8 cellular contexts compared by ENCODE assay signal in the genomic region with DNA sequence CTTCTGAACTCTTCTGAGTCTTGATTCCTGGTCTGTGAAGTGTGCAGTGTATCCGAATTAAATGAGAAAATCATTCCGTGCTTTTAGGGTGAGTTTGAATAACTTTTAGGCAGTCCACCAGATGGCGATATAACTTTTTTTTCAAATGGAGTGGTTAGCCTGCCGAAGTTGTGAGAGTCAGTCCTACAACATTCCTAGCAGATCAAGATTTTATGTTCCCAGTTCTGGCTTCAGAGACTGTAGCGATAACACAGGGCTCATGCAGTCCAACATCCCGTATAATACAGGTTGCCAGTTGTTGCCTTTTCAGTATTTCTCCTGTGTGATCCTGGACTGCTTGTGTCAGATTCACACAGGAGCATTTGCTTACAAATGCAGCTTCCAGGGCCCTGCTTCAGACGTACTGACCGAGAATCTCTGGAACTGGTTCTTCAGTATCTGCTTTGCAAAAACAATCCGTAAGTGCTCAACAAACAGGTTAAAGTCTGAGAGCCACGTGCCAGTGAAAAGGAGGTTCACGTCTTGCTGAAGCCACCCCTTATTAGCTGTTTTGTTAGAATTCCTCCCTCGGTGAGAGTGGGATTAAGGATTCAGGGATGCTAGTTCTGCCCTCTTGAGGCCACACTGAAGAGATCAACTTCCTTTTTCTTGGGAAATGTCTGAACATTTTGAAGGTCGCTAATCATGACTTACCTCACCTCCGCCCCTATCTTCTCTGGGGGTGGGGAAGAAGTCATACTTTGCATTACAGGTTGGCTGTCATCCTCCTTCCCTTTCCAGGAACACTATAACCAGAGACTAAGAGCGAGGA. TPM values are rescaled to one million over a fixed set of nuclear protein-coding genes. Genes with fewer than 3 reads are reported as not detected.
DNase-seq lines count a peak whose midpoint lies in the region; ATAC-seq and TF ChIP-seq lines count a peak whose summit lies in the region.

No MANE protein-coding gene starts in this region.

- H3K4me1 Mint-ChIP-seq in CD4-positive, alpha-beta T cell (ENCODE audit: low read depth), result peaks cover 5% of the 10 kb centered on the region
- H3K4me1 Mint-ChIP-seq in activated T-helper 17 cell treated with anti-CD3 and anti-CD28 coated beads, Interleukin-2, amount 50 U/mL, for 72 hours, result no peaks in the 10 kb centered on the region

- intact Hi-C loops in CD4-positive, alpha-beta T cell (cut with DNase I, micrococcal nuclease), result loop anchor here (1.0 to 5.0 kb wide), 2 partner anchors 46 to 316 kb away; no protein-coding TSS in a partner anchor
- intact Hi-C loops in heart right ventricle (cut with DNase I), result loop anchor here in 8 of 10 donors (1.0 to 5.0 kb wide), 5 partner anchors 23 to 46 kb away; a partner anchor contains a TSS

- H3K27ac Mint-ChIP-seq in CD4-positive, alpha-beta T cell, result no peak overlapping the region
- H3K27ac Mint-ChIP-seq in activated T-helper 17 cell treated with anti-CD3 and anti-CD28 coated beads, Interleukin-2, amount 50 U/mL, for 72 hours, result no peak overlapping the region

- H3K36me3 Mint-ChIP-seq in CD4-positive, alpha-beta T cell (ENCODE audit: low read depth), result peaks cover 11% of the 10 kb centered on the region
- H3K36me3 Mint-ChIP-seq in activated T-helper 17 cell treated with anti-CD3 and anti-CD28 coated beads, Interleukin-2, amount 50 U/mL, for 72 hours (ENCODE audit: low read depth), result peaks cover 5% of the 10 kb centered on the region

- H3K36me3 ChIP-seq in heart right ventricle, result peaks cover 0 to 26% (median 6%) of the 10 kb centered on the region in 9 donors
- H3K36me3 ChIP-seq in parathyroid adenoma (ENCODE audit: control insufficient read depth, insufficient read depth, low read length), result no peaks in the 10 kb centered on the region

- no peak overlapping the region for H3K4me3 Mint-ChIP-seq in CD4-positive, alpha-beta T cell
- no peak overlapping the region for H3K4me3 Mint-ChIP-seq in activated T-helper 17 cell treated with anti-CD3 and anti-CD28 coated beads, Interleukin-2, amount 50 U/mL, for 72 hours

- no peaks in the 10 kb centered on the region for H3K79me2 ChIP-seq in parathyroid adenoma

- TF ChIP-seq CTCF in CD4-positive, alpha-beta T cell (IDR thresholded peaks at IDR 0.05), result peak; percentile 77
- peak; percentile 27 to 67 (median 53) for TF ChIP-seq CTCF in heart right ventricle (IDR thresholded peaks at IDR 0.05)
- peak; percentile 64 for TF ChIP-seq CTCF in parathyroid adenoma (IDR thresholded peaks at IDR 0.05)

- H3K4me2 ChIP-seq in parathyroid adenoma (ENCODE audit: low read length), result peak overlapping the region; percentile 61

- H3K9me3 ChIP-seq in CD4-positive, alpha-beta T cell (ENCODE audit: control insufficient read depth, low read length), result no peaks in the 10 kb centered on the region
- peaks cover 0 to 7% (median 0%) of the 10 kb centered on the region in 11 donors for H3K9me3 ChIP-seq in heart right ventricle
- H3K9me3 ChIP-seq in parathyroid adenoma (ENCODE audit: control insufficient read depth, low read length), result no peaks in the 10 kb centered on the region

- POLR2A ChIA-PET in CD4-positive, alpha-beta T cell (lab: Charles Lee), result interaction anchor here (1.1 to 2.0 kb wide), 3 partner anchors 18 to 45 kb away, joined by 4 to 6 read pairs (median 5); a partner anchor contains a TSS

- ATAC-seq in CD4-positive, alpha-beta T cell (ENCODE audit: poor library complexity), result peak; percentile 49
- peak; percentile 76 for ATAC-seq in GM18517 (IDR thresholded peaks at IDR 0.05; ENCODE audit: unreplicated experiment)
- peak; percentile 34 for ATAC-seq in activated T-helper 17 cell treated with anti-CD3 and anti-CD28 coated beads, Interleukin-2, amount 50 U/mL, for 72 hours (replicated peaks)
- peak; percentile 75 to 93 (median 90) for ATAC-seq in heart right ventricle
- no peak for ATAC-seq in HG03159 (IDR thresholded peaks at IDR 0.05; ENCODE audit: unreplicated experiment)

- DNase-seq in CD4-positive, alpha-beta T cell, result no peak
- DNase-seq in NCI-H1417 treated with DMSO at 0.1 percent for 48 hours (lab: John Stamatoyannopoulos, UW) (peak; percentile 1), heart right ventricle (peak in 1 of 2 donors; percentile 51), COLO668 (lab: John Stamatoyannopoulos, UW; ENCODE audit: unreplicated experiment) (no peak)

- H3K27ac ChIP-seq in CD4-positive, alpha-beta T cell (ENCODE audit: low read depth, low read length), result no peak overlapping the region
- H3K27ac ChIP-seq in heart right ventricle (peak overlapping the region in 9 of 10 donors; percentile 10 to 63 (median 41)), parathyroid adenoma (peak overlapping the region; percentile 50)

- no peak overlapping the region for H3K9ac ChIP-seq in parathyroid adenoma

- H3K27me3 ChIP-seq in CD4-positive, alpha-beta T cell (ENCODE audit: control insufficient read depth, insufficient read depth, low read length), result no peaks in the 10 kb centered on the region
- no peaks in the 10 kb centered on the region for H3K27me3 ChIP-seq in heart right ventricle
- no peaks in the 10 kb centered on the region for H3K27me3 ChIP-seq in parathyroid adenoma (ENCODE audit: control insufficient read depth, insufficient read depth, low read length)

- CTCF ChIA-PET in CD4-positive, alpha-beta T cell (lab: Charles Lee), result interaction anchor here (1.0 to 3.4 kb wide), 8 partner anchors 8 to 314 kb away, joined by 3 to 28 read pairs (median 4); a partner anchor contains a TSS

- WGBS in heart right ventricle, 2 donors, result 8 to 11% methylated on average over 15 of the region's 15 CpGs

- H2AFZ ChIP-seq in parathyroid adenoma, result peak overlapping the region; percentile 85

- H3K9me3 Mint-ChIP-seq in CD4-positive, alpha-beta T cell, result no peaks in the 10 kb centered on the region
- H3K9me3 Mint-ChIP-seq in activated T-helper 17 cell treated with anti-CD3 and anti-CD28 coated beads, Interleukin-2, amount 50 U/mL, for 72 hours, result peaks cover 5% of the 10 kb centered on the region

- no peaks in the 10 kb centered on the region for H3K27me3 Mint-ChIP-seq in CD4-positive, alpha-beta T cell
- no peaks in the 10 kb centered on the region for H3K27me3 Mint-ChIP-seq in activated T-helper 17 cell treated with anti-CD3 and anti-CD28 coated beads, Interleukin-2, amount 50 U/mL, for 72 hours

- H3K4me3 ChIP-seq in heart right ventricle (peak overlapping the region in 9 of 10 donors; percentile 18 to 51 (median 43)), parathyroid adenoma (ENCODE audit: low read depth, low read length) (peak overlapping the region; percentile 45)

- H3K4me1 ChIP-seq in heart right ventricle (peaks cover 0 to 13% (median 4%) of the 10 kb centered on the region in 9 donors), parathyroid adenoma (peaks cover 3% of the 10 kb centered on the region)

RNA-seq across cellular contexts. Expression of a gene that starts 22.8 kb away (rescaled TPM):
- 1 to 10 TPM; 2.9 TPM for total RNA-seq in CD4-positive, alpha-beta T cell
- total RNA-seq in activated T-helper 17 cell treated with anti-CD3 and anti-CD28 coated beads, Interleukin-2, amount 50 U/mL, for 72 hours, result 10 to 100 TPM; 17.7 to 20.2 TPM
- 10 to 100 TPM in 6 of 10 donors, 1 to 10 TPM in 4; 7.1 to 24.2 (median 10.9) TPM for total RNA-seq in heart right ventricle
- polyA plus RNA-seq in heart right ventricle, result 10 to 100 TPM; 18.8 to 41.5 TPM

RNA-seq across cellular contexts. Expression of a gene that starts 42.5 kb away (rescaled TPM):
- 10 to 100 TPM; 81.2 to 84.4 TPM for total RNA-seq in CD4-positive, alpha-beta T cell
- 10 to 100 TPM; 37.3 to 41.9 TPM for total RNA-seq in activated T-helper 17 cell treated with anti-CD3 and anti-CD28 coated beads, Interleukin-2, amount 50 U/mL, for 72 hours
- total RNA-seq in heart right ventricle, result 10 to 100 TPM; 42.9 to 68.3 (median 58.2) TPM
- 10 to 100 TPM; 20.0 TPM for polyA plus RNA-seq in heart right ventricle

RNA-seq across cellular contexts. Expression of a gene that starts 45.0 kb away (rescaled TPM):
- 1 to 10 TPM; 2.2 to 4.0 TPM for total RNA-seq in CD4-positive, alpha-beta T cell
- total RNA-seq in activated T-helper 17 cell treated with anti-CD3 and anti-CD28 coated beads, Interleukin-2, amount 50 U/mL, for 72 hours, result 1 to 10 TPM; 1.4 TPM
- not detected for total RNA-seq in heart right ventricle
- polyA plus RNA-seq in heart right ventricle, result under 1 TPM in 1 of 2 donors, not detected in 1; 0.06 TPM
